In genomic region chr10:15168296-15168780, GRCh38 we compare ENCODE assay signal across 8 cellular contexts. TPM values are rescaled to one million over a fixed set of nuclear protein-coding genes. Genes with fewer than 3 reads are reported as not detected.
DNase-seq lines count a peak whose midpoint lies in the region; ATAC-seq and TF ChIP-seq lines count a peak whose summit lies in the region.

Gene NMT2 (minus strand): TSS chr10:15168693. CDS start chr10:15168612, 81 bp downstream.

- H3K36me3 Mint-ChIP-seq in Caco-2 (ENCODE audit: insufficient read depth, unreplicated experiment): peaks cover 5% of the 10 kb centered on the region
- peaks cover 4% of the 10 kb centered on the region for H3K36me3 Mint-ChIP-seq in activated CD8-positive, alpha-beta T cell treated with anti-CD3 and anti-CD28 coated beads for 36 hours (ENCODE audit: low read depth)

- peak in 1 of 2 experiments; percentile 94 for DNase-seq in Caco-2
- peak; percentile 69 for DNase-seq in NCI-H2171 treated with DMSO at 0.1 percent for 48 hours (lab: John Stamatoyannopoulos, UW)
- DNase-seq in activated CD8-positive, alpha-beta T cell treated with anti-CD3 and anti-CD28 coated beads for 36 hours: no peak
- peak; percentile 98 for DNase-seq in occipital lobe (lab: John Stamatoyannopoulos, UW)
- no peak for DNase-seq in AG08395 (ENCODE audit: low spot score)

- peak; percentile 82 to 85 for TF ChIP-seq POLR2A in gastroesophageal sphincter (IDR thresholded peaks at IDR 0.05)

- peak within 1 kb of the TSS; percentile 80 for H3K4me3 Mint-ChIP-seq in Caco-2 (ENCODE audit: unreplicated experiment)
- peak within 1 kb of the TSS; percentile 80 for H3K4me3 Mint-ChIP-seq in activated CD8-positive, alpha-beta T cell treated with anti-CD3 and anti-CD28 coated beads for 36 hours

- H3K4me3 ChIP-seq in Caco-2 (ENCODE audit: low read depth, low read length) (peak within 1 kb of the TSS; percentile 85), gastroesophageal sphincter (peak within 1 kb of the TSS; percentile 71 to 99)

- peak within 1 kb of the TSS; percentile 79 for H3K27ac Mint-ChIP-seq in Caco-2 (ENCODE audit: unreplicated experiment)
- peak within 1 kb of the TSS; percentile 93 for H3K27ac Mint-ChIP-seq in activated CD8-positive, alpha-beta T cell treated with anti-CD3 and anti-CD28 coated beads for 36 hours

- H3K27me3 ChIP-seq in Caco-2 (replicated peaks; ENCODE audit: control insufficient read depth, insufficient read depth, low read length) (no peaks in the 10 kb centered on the region), gastroesophageal sphincter (no peaks in the 10 kb centered on the region)

- CTCF ChIA-PET in Caco-2 (lab: Charles Lee): interaction anchor here (0.6 to 1.9 kb wide), 11 partner anchors 8 to 215 kb away, joined by 3 to 6 read pairs (median 4); partner anchors contain the start of genes DCLRE1C and FAM171A1
- CTCF ChIA-PET in activated CD8-positive, alpha-beta T cell treated with anti-CD3 and anti-CD28 coated beads for 36 hours (lab: Charles Lee): interaction anchor here (0.6 to 2.5 kb wide), 5 partner anchors 46 to 69 kb away, joined by 3 to 12 read pairs (median 3); no protein-coding TSS in a partner anchor

- no peaks in the 10 kb centered on the region for H3K9me3 Mint-ChIP-seq in Caco-2 (ENCODE audit: unreplicated experiment)
- H3K9me3 Mint-ChIP-seq in activated CD8-positive, alpha-beta T cell treated with anti-CD3 and anti-CD28 coated beads for 36 hours: no peaks in the 10 kb centered on the region

- H3K4me1 Mint-ChIP-seq in Caco-2 (ENCODE audit: low read depth, unreplicated experiment): peaks cover 6% of the 10 kb centered on the region
- peaks cover 46% of the 10 kb centered on the region for H3K4me1 Mint-ChIP-seq in activated CD8-positive, alpha-beta T cell treated with anti-CD3 and anti-CD28 coated beads for 36 hours (ENCODE audit: low read depth)

- TF ChIP-seq EP300 in gastroesophageal sphincter (IDR thresholded peaks at IDR 0.05): no peak

- BruUV-seq in Caco-2 (replicated peaks; lab: Mats Ljungman, UMichigan): no TSS peak

- ATAC-seq in GM18907 (IDR thresholded peaks at IDR 0.05; ENCODE audit: unreplicated experiment) (peak; percentile 90), HG03066 (IDR thresholded peaks at IDR 0.05; ENCODE audit: low read depth, unreplicated experiment) (peak; percentile 92), gastroesophageal sphincter (peak; percentile 94)
- ATAC-seq in activated CD8-positive, alpha-beta T cell treated with anti-CD3 and anti-CD28 coated beads for 36 hours: peak; percentile 74

- POLR2A ChIA-PET in Caco-2 (lab: Charles Lee): interaction anchor here (0.6 to 1.7 kb wide), 5 partner anchors 16 to 994 kb away, joined by 3 to 12 read pairs (median 4); partner anchors contain the start of gene SUV39H2
- POLR2A ChIA-PET in activated CD8-positive, alpha-beta T cell treated with anti-CD3 and anti-CD28 coated beads for 36 hours (lab: Charles Lee): interaction anchor here (1.3 to 1.7 kb wide), 2 partner anchors 43 to 71 kb away, joined by 3 to 6 read pairs; partner anchors contain the start of gene RPP38

- H3K27ac ChIP-seq in gastroesophageal sphincter: peak within 1 kb of the TSS; percentile 57 to 95 (median 93)

- TF ChIP-seq CTCF in Caco-2 (IDR thresholded peaks at IDR 0.05; ENCODE audit: insufficient read depth in 1 of 2, low read depth in 1 of 2, low read length in 1 of 2, severe bottlenecking in 1 of 2, unreplicated experiment in 1 of 2) (peak in 1 of 2 experiments; percentile 48), gastroesophageal sphincter (IDR thresholded peaks at IDR 0.05) (peak in 3 of 4 experiments; percentile 45 to 57 (median 49))
- no peak for TF ChIP-seq CTCF in activated CD8-positive, alpha-beta T cell treated with anti-CD3 and anti-CD28 coated beads for 36 hours (IDR thresholded peaks at IDR 0.05)

- H3K36me3 ChIP-seq in Caco-2 (ENCODE audit: control insufficient read depth, insufficient read depth, low read length) (no peaks in the 10 kb centered on the region), gastroesophageal sphincter (no peaks in the 10 kb centered on the region)

- WGBS in gastroesophageal sphincter (ENCODE audit: low coverage in 1 of 2), 2 donors: no CpG with 5 or more reads among the region's 68 CpGs

- H3K9me3 ChIP-seq in Caco-2 (no peaks in the 10 kb centered on the region), gastroesophageal sphincter (no peaks in the 10 kb centered on the region)

- H3K27me3 Mint-ChIP-seq in Caco-2 (ENCODE audit: insufficient read depth, unreplicated experiment): no peaks in the 10 kb centered on the region
- no peaks in the 10 kb centered on the region for H3K27me3 Mint-ChIP-seq in activated CD8-positive, alpha-beta T cell treated with anti-CD3 and anti-CD28 coated beads for 36 hours

- H3K4me1 ChIP-seq in Caco-2 (peaks cover 5% of the 10 kb centered on the region; the same call in 1 of the 2 replicates), gastroesophageal sphincter (peaks cover 0 to 33% (median 13%) of the 10 kb centered on the region in 3 donors)

- intact Hi-C loops in Caco-2 (cut with micrococcal nuclease; ENCODE audit: unreplicated experiment): loop anchor here (1.0 to 5.0 kb wide), 5 partner anchors 32 to 204 kb away; partner anchors contain the start of gene FAM171A1
- intact Hi-C loops in activated CD8-positive, alpha-beta T cell treated with anti-CD3 and anti-CD28 coated beads for 36 hours (cut with micrococcal nuclease): no loop called here

RNA-seq across cellular contexts. Expression of gene NMT2, which starts in this region (rescaled TPM):
- total RNA-seq in Caco-2 (2022) (28.1 and 30.1 TPM in 2 replicates), gastroesophageal sphincter (10 to 100 TPM; 15.7 to 19.4 (median 18.4) TPM), occipital lobe (57.1 TPM)
- 10 to 100 TPM; 15.9 to 16.2 TPM for total RNA-seq in activated CD8-positive, alpha-beta T cell treated with anti-CD3 and anti-CD28 coated beads for 36 hours

Comparison
In these comparisons a context has a peak if more than half of its experiments do, and no peak if none do; other contexts are left out.
1. DNase-seq: peak in NCI-H2171 treated with DMSO at 0.1 percent for 48 hours (single experiment) and occipital lobe (single experiment); none in activated CD8-positive, alpha-beta T cell treated with anti-CD3 and anti-CD28 coated beads for 36 hours (single experiment) and AG08395 (single experiment).
2. Peak in every context shown above with its lines, with median percentiles within 50 percentile points of each other: ATAC-seq.